In genomic region chr7:70738080-70738479, GRCh38 we compare ENCODE assay signal across 13 cellular contexts.
DNase-seq lines count a peak whose midpoint lies in the region; ATAC-seq and TF ChIP-seq lines count a peak whose summit lies in the region.
"Had no signal": no experiment of that assay in that cellular context is flagged by ENCODE, and none has a peak within 500 bp of the region (broad histone marks: within the 10 kb centered on the region; RNA-seq: fewer than 3 reads in every experiment).

No MANE protein-coding gene starts in this region.

- H3K4me1 ChIP-seq in GM23248 (ENCODE audit: insufficient read depth) (peaks cover 36% of the 10 kb centered on the region), adipocyte (ENCODE audit: control insufficient read depth, insufficient read depth, low read length) (peaks cover 34% of the 10 kb centered on the region)

- H3K9me3 ChIP-seq in GM23248 (ENCODE audit: low read depth) (no peaks in the 10 kb centered on the region), adipocyte (ENCODE audit: control insufficient read depth, low read length) (no peaks in the 10 kb centered on the region)
- H3K9me3 ChIP-seq: sigmoid colon had no signal

- H3K27me3 ChIP-seq in GM23248 (replicated peaks; ENCODE audit: insufficient read depth) (no peaks in the 10 kb centered on the region), adipocyte (replicated peaks; ENCODE audit: control insufficient read depth, insufficient read depth, low read length) (no peaks in the 10 kb centered on the region)
- H3K27me3 ChIP-seq: sigmoid colon had no signal

- peaks cover 39% of the 10 kb centered on the region for H3K79me2 ChIP-seq in GM23248 (ENCODE audit: insufficient read depth)

- WGBS in GM23248 (ENCODE audit: low coverage in 1 of 2, low lambda C conversion rate in 2 of 2, missing lambda C conversion rate in 2 of 2), 2 experiments = 15 to 23% methylated on average over 4 of the region's 4 CpGs

- in situ Hi-C loops in GM23248 (cut with MboI) = no loop called here

- ATAC-seq in stimulated activated effector memory CD8-positive, alpha-beta T cell treated with anti-CD3 and anti-CD28 coated beads, Interleukin-12 subunit alpha, Interleukin-12 subunit beta, amount 100 ng/mL, for 72 hours = no peak
- no peak for ATAC-seq in stimulated activated naive CD8-positive, alpha-beta T cell treated with anti-CD3 and anti-CD28 coated beads, Interleukin-15, amount 100 ng/mL, for 72 hours
- ATAC-seq in omental fat pad (ENCODE audit: low FRiP score) = no peak
- ATAC-seq in GM21737 (IDR thresholded peaks at IDR 0.05; ENCODE audit: unreplicated experiment) = no peak
- ATAC-seq: T-cell had no signal

- H3K27me3 Mint-ChIP-seq in glutamatergic neuron (ENCODE audit: unreplicated experiment) = peaks cover 8% of the 10 kb centered on the region
- H3K27me3 Mint-ChIP-seq in stimulated activated naive CD8-positive, alpha-beta T cell treated with anti-CD3 and anti-CD28 coated beads, Interleukin-15, amount 100 ng/mL, for 72 hours = no peaks in the 10 kb centered on the region

- H3F3A ChIP-seq in GM23248 (ENCODE audit: insufficient read depth) = peaks cover 36% of the 10 kb centered on the region

- H3K4me3 Mint-ChIP-seq in glutamatergic neuron (ENCODE audit: unreplicated experiment) = peak overlapping the region; percentile 14
- H3K4me3 Mint-ChIP-seq in stimulated activated effector memory CD8-positive, alpha-beta T cell treated with anti-CD3 and anti-CD28 coated beads, Interleukin-12 subunit alpha, Interleukin-12 subunit beta, amount 100 ng/mL, for 72 hours = peak overlapping the region; percentile 63
- H3K4me3 Mint-ChIP-seq in stimulated activated naive CD8-positive, alpha-beta T cell treated with anti-CD3 and anti-CD28 coated beads, Interleukin-15, amount 100 ng/mL, for 72 hours = no peak overlapping the region

- peak overlapping the region; percentile 13 for H3K27ac ChIP-seq in GM23248

- no peaks in the 10 kb centered on the region for H3K9me2 ChIP-seq in GM23248 (ENCODE audit: insufficient read depth)

- peak overlapping the region; percentile 38 for H3K4me2 ChIP-seq in GM23248 (ENCODE audit: unreplicated experiment)

- no peak overlapping the region for H3K27ac Mint-ChIP-seq in glutamatergic neuron (ENCODE audit: unreplicated experiment)
- peak overlapping the region; percentile 80 for H3K27ac Mint-ChIP-seq in stimulated activated effector memory CD8-positive, alpha-beta T cell treated with anti-CD3 and anti-CD28 coated beads, Interleukin-12 subunit alpha, Interleukin-12 subunit beta, amount 100 ng/mL, for 72 hours
- no peak overlapping the region for H3K27ac Mint-ChIP-seq in stimulated activated naive CD8-positive, alpha-beta T cell treated with anti-CD3 and anti-CD28 coated beads, Interleukin-15, amount 100 ng/mL, for 72 hours

- H3K4me3 ChIP-seq in GM23248 = peak overlapping the region; percentile 62
- peak overlapping the region; percentile 69 for H3K4me3 ChIP-seq in adipocyte (ENCODE audit: low read length)
- H3K4me3 ChIP-seq: sigmoid colon had no signal

- peaks cover 14% of the 10 kb centered on the region for H3K9me3 Mint-ChIP-seq in glutamatergic neuron (ENCODE audit: unreplicated experiment)
- no peaks in the 10 kb centered on the region for H3K9me3 Mint-ChIP-seq in stimulated activated effector memory CD8-positive, alpha-beta T cell treated with anti-CD3 and anti-CD28 coated beads, Interleukin-12 subunit alpha, Interleukin-12 subunit beta, amount 100 ng/mL, for 72 hours
- H3K9me3 Mint-ChIP-seq in stimulated activated naive CD8-positive, alpha-beta T cell treated with anti-CD3 and anti-CD28 coated beads, Interleukin-15, amount 100 ng/mL, for 72 hours = no peaks in the 10 kb centered on the region
- H3K9me3 Mint-ChIP-seq: T-cell had no signal

- no peaks in the 10 kb centered on the region for H4K20me1 ChIP-seq in GM23248 (ENCODE audit: insufficient read depth)

- H3K36me3 ChIP-seq in GM23248 (ENCODE audit: low read depth) = no peaks in the 10 kb centered on the region
- H3K36me3 ChIP-seq in adipocyte (ENCODE audit: control insufficient read depth, insufficient read depth, low read length, severe bottlenecking) = no peaks in the 10 kb centered on the region
- H3K36me3 ChIP-seq: sigmoid colon had no signal

- DNase-seq in GM23248 (peak; percentile 74), adipocyte (ENCODE audit: low read depth) (peak; percentile 23), glutamatergic neuron (no peak), omental fat pad (ENCODE audit: low spot score) (no peak)
- no peak for DNase-seq in stimulated activated effector memory CD8-positive, alpha-beta T cell treated with anti-CD3 and anti-CD28 coated beads, Interleukin-12 subunit alpha, Interleukin-12 subunit beta, amount 100 ng/mL, for 72 hours (ENCODE audit: low spot score in 2 of 2)
- DNase-seq in stimulated activated naive CD8-positive, alpha-beta T cell treated with anti-CD3 and anti-CD28 coated beads, Interleukin-15, amount 100 ng/mL, for 72 hours = no peak
- DNase-seq in activated CD4-positive, alpha-beta T cell treated with anti-CD3 and anti-CD28 coated beads, Interleukin-2, amount 50 U/mL, for 4 hours = no peak
- DNase-seq: dermis blood vessel endothelial cell, DND-41, NCI-H345, sigmoid colon, T-cell had no signal

- peak overlapping the region; percentile 20; the same call in 1 of the 2 replicates for H3K9ac ChIP-seq in GM23248
- peak overlapping the region; percentile 35 for H3K9ac ChIP-seq in adipocyte (ENCODE audit: low read length)

- no peak for TF ChIP-seq CTCF in glutamatergic neuron (IDR thresholded peaks at IDR 0.05; ENCODE audit: partially characterized antibody, unreplicated experiment)
- no peak for TF ChIP-seq CTCF in omental fat pad (IDR thresholded peaks at IDR 0.05)

- peaks cover 58% of the 10 kb centered on the region for H3K4me1 Mint-ChIP-seq in glutamatergic neuron (ENCODE audit: low read depth, unreplicated experiment)
- peaks cover 74% of the 10 kb centered on the region for H3K4me1 Mint-ChIP-seq in stimulated activated effector memory CD8-positive, alpha-beta T cell treated with anti-CD3 and anti-CD28 coated beads, Interleukin-12 subunit alpha, Interleukin-12 subunit beta, amount 100 ng/mL, for 72 hours
- peaks cover 10% of the 10 kb centered on the region for H3K4me1 Mint-ChIP-seq in stimulated activated naive CD8-positive, alpha-beta T cell treated with anti-CD3 and anti-CD28 coated beads, Interleukin-15, amount 100 ng/mL, for 72 hours

- H3K36me3 Mint-ChIP-seq in glutamatergic neuron (ENCODE audit: unreplicated experiment) = no peaks in the 10 kb centered on the region
- peaks cover 5% of the 10 kb centered on the region for H3K36me3 Mint-ChIP-seq in stimulated activated effector memory CD8-positive, alpha-beta T cell treated with anti-CD3 and anti-CD28 coated beads, Interleukin-12 subunit alpha, Interleukin-12 subunit beta, amount 100 ng/mL, for 72 hours
- H3K36me3 Mint-ChIP-seq: T-cell had no signal

- H2AFZ ChIP-seq in GM23248 = peak overlapping the region; percentile 12; the same call in 1 of the 2 replicates

Comparison
In these comparisons a context has a peak if more than half of its experiments do, and no peak if none do; other contexts are left out.
1. DNase-seq: peak in GM23248 (single experiment) and adipocyte (single experiment); none in glutamatergic neuron (single experiment), stimulated activated effector memory CD8-positive, alpha-beta T cell treated with anti-CD3 and anti-CD28 coated beads, Interleukin-12 subunit alpha, Interleukin-12 subunit beta, amount 100 ng/mL, for 72 hours (0 of 2), stimulated activated naive CD8-positive, alpha-beta T cell treated with anti-CD3 and anti-CD28 coated beads, Interleukin-15, amount 100 ng/mL, for 72 hours (0 of 2), omental fat pad (single experiment) and activated CD4-positive, alpha-beta T cell treated with anti-CD3 and anti-CD28 coated beads, Interleukin-2, amount 50 U/mL, for 4 hours (0 of 2).
2. H3K4me3 Mint-ChIP-seq: peak in glutamatergic neuron (single experiment) and stimulated activated effector memory CD8-positive, alpha-beta T cell treated with anti-CD3 and anti-CD28 coated beads, Interleukin-12 subunit alpha, Interleukin-12 subunit beta, amount 100 ng/mL, for 72 hours (single experiment); none in stimulated activated naive CD8-positive, alpha-beta T cell treated with anti-CD3 and anti-CD28 coated beads, Interleukin-15, amount 100 ng/mL, for 72 hours (0 of 2).